Comparison of ENCODE assay signal across 14 cellular contexts in genomic region chr14:50758945-50759344, GRCh38.
"Had no signal": no experiment of that assay in that cellular context is flagged by ENCODE, and none has a peak within 500 bp of the region (broad histone marks: within the 10 kb centered on the region; RNA-seq: fewer than 3 reads in every experiment).

No MANE protein-coding gene starts in this region.

- H3K4me1 ChIP-seq: upper lobe of right lung had no signal

- H3K9me3 ChIP-seq: right atrium auricular region, suprapubic skin, upper lobe of right lung had no signal

- H3K27ac ChIP-seq: suprapubic skin, upper lobe of right lung had no signal

- H3K4me3 Mint-ChIP-seq: activated CD4-positive, alpha-beta T cell treated with anti-CD3 and anti-CD28 coated beads, Interleukin-2, amount 10 ng/mL, durations not matched to agents 7 days and 5 days; activated CD8-positive, alpha-beta T cell treated with anti-CD3 and anti-CD28 coated beads, Interleukin-2, amount 10 ng/mL, durations not matched to agents 7 days and 5 days; activated naive CD4-positive, alpha-beta T cell treated with anti-CD3 and anti-CD28 coated beads for 36 hours; activated T-cell treated with anti-CD3 and anti-CD28 coated beads, Interleukin-2, amount 50 U/mL, for 4 hours; T-helper 1 cell treated with Interleukin-12 subunit alpha and Interleukin-12 subunit beta and Interleukin-4 antibody, amounts not matched to agents 30 μg/mL and 1 μg/mL, for 36 hours had no signal

- DNase-seq: activated CD4-positive, alpha-beta T cell treated with anti-CD3 and anti-CD28 coated beads, Interleukin-2, amount 10 ng/mL, durations not matched to agents 7 days and 5 days; activated CD8-positive, alpha-beta T cell treated with anti-CD3 and anti-CD28 coated beads, Interleukin-2, amount 10 ng/mL, durations not matched to agents 7 days and 5 days; activated naive CD4-positive, alpha-beta T cell treated with anti-CD3 and anti-CD28 coated beads for 36 hours; activated T-cell treated with anti-CD3 and anti-CD28 coated beads, Interleukin-2, amount 50 U/mL, for 4 hours; erythroblast; left cardiac atrium; stimulated activated naive CD8-positive, alpha-beta T cell treated with anti-CD3 and anti-CD28 coated beads, Interleukin-15, Interleukin-2, amounts not matched to agents 100 U/mL and 50 U/mL, for 24 hours; upper lobe of right lung had no signal

- H3K9me3 Mint-ChIP-seq: activated CD4-positive, alpha-beta T cell treated with anti-CD3 and anti-CD28 coated beads, Interleukin-2, amount 10 ng/mL, durations not matched to agents 7 days and 5 days; activated naive CD4-positive, alpha-beta T cell treated with anti-CD3 and anti-CD28 coated beads for 36 hours; activated T-cell treated with anti-CD3 and anti-CD28 coated beads, Interleukin-2, amount 50 U/mL, for 4 hours; T-helper 1 cell treated with Interleukin-12 subunit alpha and Interleukin-12 subunit beta and Interleukin-4 antibody, amounts not matched to agents 30 μg/mL and 1 μg/mL, for 36 hours had no signal

- H3K4me3 ChIP-seq: right atrium auricular region, skin epidermis, suprapubic skin, upper lobe of right lung had no signal

- ATAC-seq: activated CD4-positive, CD25-positive, alpha-beta regulatory T cell treated with anti-CD3 and anti-CD28 coated beads, Interleukin-2, amount 50 U/mL, for 24 hours; activated CD8-positive, alpha-beta T cell treated with anti-CD3 and anti-CD28 coated beads, Interleukin-2, amount 10 ng/mL, durations not matched to agents 7 days and 5 days; activated T-cell treated with anti-CD3 and anti-CD28 coated beads, Interleukin-2, amount 50 U/mL, for 4 hours; stimulated activated naive CD8-positive, alpha-beta T cell treated with anti-CD3 and anti-CD28 coated beads, Interleukin-15, Interleukin-2, amounts not matched to agents 100 U/mL and 50 U/mL, for 24 hours; upper lobe of right lung had no signal

- H3K27ac Mint-ChIP-seq: activated CD4-positive, alpha-beta T cell treated with anti-CD3 and anti-CD28 coated beads, Interleukin-2, amount 10 ng/mL, durations not matched to agents 7 days and 5 days; activated CD8-positive, alpha-beta T cell treated with anti-CD3 and anti-CD28 coated beads, Interleukin-2, amount 10 ng/mL, durations not matched to agents 7 days and 5 days; activated naive CD4-positive, alpha-beta T cell treated with anti-CD3 and anti-CD28 coated beads for 36 hours; progenitor cell of endocrine pancreas; T-helper 1 cell treated with Interleukin-12 subunit alpha and Interleukin-12 subunit beta and Interleukin-4 antibody, amounts not matched to agents 30 μg/mL and 1 μg/mL, for 36 hours had no signal

- H3K27me3 Mint-ChIP-seq: activated CD4-positive, alpha-beta T cell treated with anti-CD3 and anti-CD28 coated beads, Interleukin-2, amount 10 ng/mL, durations not matched to agents 7 days and 5 days; progenitor cell of endocrine pancreas had no signal

- H3K27me3 ChIP-seq: right atrium auricular region, suprapubic skin, upper lobe of right lung had no signal
